17 cellular contexts compared by ENCODE assay signal in the genomic region with DNA sequence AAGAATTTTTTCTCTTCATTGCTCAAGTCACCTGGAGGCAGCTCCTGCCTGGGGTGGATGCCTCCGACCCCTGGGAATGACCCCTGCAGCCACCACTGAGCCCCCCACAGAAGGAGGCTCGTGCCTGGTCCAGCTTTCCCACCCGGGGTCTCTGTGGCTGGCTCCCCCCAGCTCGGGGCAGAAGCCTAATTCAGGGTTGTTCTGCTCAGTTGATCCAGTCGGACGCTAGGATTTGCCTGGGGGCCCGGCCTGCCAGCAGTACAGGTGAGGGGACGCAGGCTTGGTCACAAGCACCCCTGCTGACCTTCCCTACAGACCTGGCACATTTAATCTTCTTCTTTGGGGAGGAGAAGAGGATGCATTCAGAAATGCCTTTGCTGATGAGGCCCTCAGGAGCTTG. TPM values are rescaled to one million over a fixed set of nuclear protein-coding genes. Genes with fewer than 3 reads are reported as not detected.
DNase-seq lines count a peak whose midpoint lies in the region; FAIRE-seq and TF ChIP-seq lines count a peak whose summit lies in the region.
"Had no signal": no experiment of that assay in that cellular context is flagged by ENCODE, and none has a peak within 500 bp of the region (broad histone marks: within the 10 kb centered on the region; RNA-seq: fewer than 3 reads in every experiment).

No MANE protein-coding gene starts in this region.

- no peak overlapping the region for H3K4ac ChIP-seq in trophoblast cell (ENCODE audit: low read depth, low read length)

- H3K14ac ChIP-seq in trophoblast cell (ENCODE audit: low read length): no peak overlapping the region

- H2BK120ac ChIP-seq in trophoblast cell (ENCODE audit: insufficient read depth, low read length, poor library complexity): peak overlapping the region; percentile 73

- peaks cover 7% of the 10 kb centered on the region for H3K27me3 Mint-ChIP-seq in T-helper 2 cell treated with Interferon-gamma antibody and Interleukin-4, amounts not matched to agents 5 μg/mL and 100 μg/mL, for 36 hours (ENCODE audit: low read depth)

- no peak overlapping the region for H3K4me3 Mint-ChIP-seq in T-helper 2 cell treated with Interferon-gamma antibody and Interleukin-4, amounts not matched to agents 5 μg/mL and 100 μg/mL, for 36 hours
- H3K4me3 Mint-ChIP-seq: CD8-positive, alpha-beta T cell; GM23338; H9 had no signal

- BruUV-seq in mammary epithelial cell (replicated peaks; lab: Mats Ljungman, UMichigan): no TSS peak

- H3K79me1 ChIP-seq in trophoblast cell (ENCODE audit: low read length): no peaks in the 10 kb centered on the region

- no peak overlapping the region for H3K27ac Mint-ChIP-seq in T-helper 2 cell treated with Interferon-gamma antibody and Interleukin-4, amounts not matched to agents 5 μg/mL and 100 μg/mL, for 36 hours
- H3K27ac Mint-ChIP-seq: CD14-positive monocyte; CD8-positive, alpha-beta T cell; GM23338; H9 had no signal

- no peaks in the 10 kb centered on the region for H3K4me1 Mint-ChIP-seq in T-helper 2 cell treated with Interferon-gamma antibody and Interleukin-4, amounts not matched to agents 5 μg/mL and 100 μg/mL, for 36 hours (ENCODE audit: low read depth)
- H3K4me1 Mint-ChIP-seq: CD14-positive monocyte had no signal

- H4K20me1 ChIP-seq in mammary epithelial cell (ENCODE audit: insufficient read depth, low read length) (no peaks in the 10 kb centered on the region), keratinocyte (ENCODE audit: control insufficient read depth, extremely low read depth, insufficient read depth, low read length) (no peaks in the 10 kb centered on the region)

- dilution Hi-C loops in mammary epithelial cell (cut with HindIII; ENCODE audit: low sequenced_read_pairs): no loop called here
- dilution Hi-C loops in keratinocyte (cut with MboI; ENCODE audit: extremely low pct_ligation_motif_present, low sequenced_read_pairs): no loop called here

- 95% methylated on average over 6 of the region's 8 CpGs for WGBS in mammary epithelial cell (ENCODE audit: low coverage, missing lambda C conversion rate)
- WGBS in trophoblast cell (ENCODE audit: extremely low coverage, insufficient coverage, insufficient read length): no CpG with 5 or more reads among the region's 8 CpGs

- no peaks in the 10 kb centered on the region for H3K36me3 ChIP-seq in mammary epithelial cell (ENCODE audit: insufficient read depth, low read length)
- no peaks in the 10 kb centered on the region for H3K36me3 ChIP-seq in breast epithelium
- H3K36me3 ChIP-seq in keratinocyte (ENCODE audit: control insufficient read depth in 2 of 2, extremely low read depth in 1 of 2, insufficient read depth in 2 of 2, low read length in 2 of 2): no peaks in the 10 kb centered on the region
- no peaks in the 10 kb centered on the region for H3K36me3 ChIP-seq in trophoblast cell (ENCODE audit: control insufficient read depth in 1 of 2, insufficient read depth in 2 of 2, low read length in 2 of 2)

- no peak overlapping the region for H2BK5ac ChIP-seq in trophoblast cell (ENCODE audit: low read depth, low read length, poor library complexity)

- FAIRE-seq in keratinocyte (lab: Jason Lieb, UNC): no peak
- FAIRE-seq: D721Med, G401.6, GM12891 had no signal

- H3K9me3 Mint-ChIP-seq in T-helper 2 cell treated with Interferon-gamma antibody and Interleukin-4, amounts not matched to agents 5 μg/mL and 100 μg/mL, for 36 hours: no peaks in the 10 kb centered on the region
- H3K9me3 Mint-ChIP-seq: CD8-positive, alpha-beta T cell had no signal

- peak overlapping the region; percentile 20 for H3K4me2 ChIP-seq in mammary epithelial cell (ENCODE audit: insufficient read depth, low read depth, low read length)
- H3K4me2 ChIP-seq in keratinocyte (ENCODE audit: control insufficient read depth, extremely low read depth, insufficient read depth, low read depth, low read length): peak overlapping the region; percentile 11
- no peak overlapping the region for H3K4me2 ChIP-seq in trophoblast cell (ENCODE audit: low read length)
- H3K4me2 ChIP-seq: GM23338 had no signal

- H3K9me3 ChIP-seq in mammary epithelial cell (replicated peaks; ENCODE audit: insufficient read depth, low read length) (no peaks in the 10 kb centered on the region), breast epithelium (no peaks in the 10 kb centered on the region), keratinocyte (ENCODE audit: control insufficient read depth, low read depth, low read length) (no peaks in the 10 kb centered on the region), trophoblast cell (ENCODE audit: insufficient read depth, low read depth, low read length) (no peaks in the 10 kb centered on the region)

- in situ Hi-C loops in mammary epithelial cell (cut with MboI; ENCODE audit: low sequenced_read_pairs in 2 of 2): no loop called here

- H2AK5ac ChIP-seq in trophoblast cell (ENCODE audit: low read length): no peak overlapping the region

- no peak overlapping the region for H4K8ac ChIP-seq in trophoblast cell (ENCODE audit: low read depth, low read length)

- H3K23ac ChIP-seq in trophoblast cell (ENCODE audit: low read length): no peak overlapping the region

- no peak for TF ChIP-seq POLR2A in breast epithelium (IDR thresholded peaks at IDR 0.05)

- no peaks in the 10 kb centered on the region for H3K36me3 Mint-ChIP-seq in T-helper 2 cell treated with Interferon-gamma antibody and Interleukin-4, amounts not matched to agents 5 μg/mL and 100 μg/mL, for 36 hours (ENCODE audit: low read depth)
- H3K36me3 Mint-ChIP-seq: CD14-positive monocyte; CD8-positive, alpha-beta T cell had no signal

- H3K4me3 ChIP-seq in mammary epithelial cell (replicated peaks in 1 of 3; ENCODE audit: insufficient read depth in 1 of 3, low read depth in 2 of 3, low read length in 3 of 3) (no peak overlapping the region), breast epithelium (no peak overlapping the region), keratinocyte (ENCODE audit: control insufficient read depth in 2 of 3, extremely low read depth in 1 of 3, insufficient read depth in 2 of 3, low read depth in 1 of 3, low read length in 3 of 3) (no peak overlapping the region), trophoblast cell (ENCODE audit: low read depth, low read length) (no peak overlapping the region)
- H3K4me3 ChIP-seq: GM23338 had no signal

- CTCF ChIA-PET in mammary epithelial cell (lab: Charles Lee; ENCODE audit: low non-redundant PET): no interaction called here

- H3K79me2 ChIP-seq in mammary epithelial cell (ENCODE audit: insufficient read depth, low read length): no peaks in the 10 kb centered on the region
- no peaks in the 10 kb centered on the region for H3K79me2 ChIP-seq in keratinocyte (ENCODE audit: control insufficient read depth, insufficient read depth, low read length)
- no peaks in the 10 kb centered on the region for H3K79me2 ChIP-seq in trophoblast cell (ENCODE audit: control insufficient read depth, insufficient read depth, low read length, poor library complexity)

- H4K12ac ChIP-seq in trophoblast cell (ENCODE audit: low read depth, low read length): no peak overlapping the region

- H3K27ac ChIP-seq in mammary epithelial cell (ENCODE audit: insufficient read depth, low read depth, low read length): no peak overlapping the region
- no peak overlapping the region for H3K27ac ChIP-seq in breast epithelium
- H3K27ac ChIP-seq in VCaP: peak overlapping the region; percentile 61
- H3K27ac ChIP-seq in keratinocyte (ENCODE audit: control insufficient read depth, insufficient read depth, low read length): no peak overlapping the region
- no peak overlapping the region for H3K27ac ChIP-seq in trophoblast cell (ENCODE audit: low read depth, low read length)
- H3K27ac ChIP-seq: 22Rv1 had no signal

- H3K9ac ChIP-seq in mammary epithelial cell (ENCODE audit: insufficient read depth, low read length): no peak overlapping the region
- H3K9ac ChIP-seq in keratinocyte (ENCODE audit: control insufficient read depth, extremely low read depth, insufficient read depth, low read length): no peak overlapping the region
- no peak overlapping the region for H3K9ac ChIP-seq in trophoblast cell (ENCODE audit: low read length)

- DNase-seq in mammary epithelial cell (no peak), breast epithelium (ENCODE audit: low spot score in 2 of 2) (no peak), keratinocyte (ENCODE audit: low read depth, low spot score) (no peak), trophoblast cell (no peak), NCI-H82 treated with DMSO at 0.1 percent for 48 hours (lab: John Stamatoyannopoulos, UW; ENCODE audit: unreplicated experiment) (no peak), mucosa of gallbladder (ENCODE audit: low spot score) (no peak)
- no peak for DNase-seq in T-helper 2 cell treated with Interferon-gamma antibody and Interleukin-4, amounts not matched to agents 5 μg/mL and 100 μg/mL, for 36 hours (ENCODE audit: low spot score)
- DNase-seq: CD8-positive, alpha-beta T cell; EL; H9 had no signal

- H3K27me3 ChIP-seq in mammary epithelial cell (ENCODE audit: insufficient read depth, low read length) (no peaks in the 10 kb centered on the region), breast epithelium (no peaks in the 10 kb centered on the region), keratinocyte (ENCODE audit: control insufficient read depth, extremely low read depth, insufficient read depth, low read length) (peaks cover 3% of the 10 kb centered on the region), trophoblast cell (ENCODE audit: insufficient read depth, low read length) (no peaks in the 10 kb centered on the region)

- H3K4me1 ChIP-seq in mammary epithelial cell (ENCODE audit: insufficient read depth, low read length): peaks cover 14% of the 10 kb centered on the region
- no peaks in the 10 kb centered on the region for H3K4me1 ChIP-seq in breast epithelium
- peaks cover 18% of the 10 kb centered on the region for H3K4me1 ChIP-seq in keratinocyte (ENCODE audit: control insufficient read depth, extremely low read depth, insufficient read depth, low read length)
- peaks cover 7 to 12% of the 10 kb centered on the region in 2 experiments for H3K4me1 ChIP-seq in trophoblast cell (ENCODE audit: control insufficient read depth in 1 of 2, insufficient read depth in 2 of 2, low read length in 2 of 2)

- H3K9me1 ChIP-seq in keratinocyte (ENCODE audit: control insufficient read depth, extremely low read depth, insufficient read depth, low read length): no peaks in the 10 kb centered on the region

- no peak overlapping the region for H2BK12ac ChIP-seq in trophoblast cell (ENCODE audit: low read length)

- H2AFZ ChIP-seq in mammary epithelial cell (ENCODE audit: low read depth, low read length) (peak overlapping the region; percentile 72), keratinocyte (ENCODE audit: control insufficient read depth, low read length) (no peak overlapping the region), trophoblast cell (ENCODE audit: insufficient read depth, low read length, poor library complexity) (no peak overlapping the region)
- H2AFZ ChIP-seq: GM23338 had no signal

- H3K18ac ChIP-seq in trophoblast cell (ENCODE audit: low read length): no peak overlapping the region

- TF ChIP-seq CTCF in mammary epithelial cell (conservative IDR thresholded peaks at IDR 0.05 in 1 of 2, IDR thresholded peaks at IDR 0.05 in 1 of 2; ENCODE audit: extremely low read depth in 1 of 2, insufficient read depth in 1 of 2, low read depth in 1 of 2, low read length in 2 of 2) (no peak), breast epithelium (IDR thresholded peaks at IDR 0.05) (no peak), VCaP (conservative IDR thresholded peaks at IDR 0.05) (no peak), keratinocyte (optimal IDR thresholded peaks at IDR 0.05 in 1 of 3, IDR thresholded peaks at IDR 0.05 in 1 of 3, conservative IDR thresholded peaks at IDR 0.05 in 1 of 3; ENCODE audit: extremely low read depth in 1 of 3, insufficient read depth in 2 of 3, low read length in 3 of 3) (no peak)

- H4K91ac ChIP-seq in trophoblast cell (ENCODE audit: low read depth, low read length): no peak overlapping the region

- intact Hi-C loops in mammary epithelial cell (cut with micrococcal nuclease): no loop called here
- intact Hi-C loops in breast epithelium (cut with DNase I; ENCODE audit: low total_unique reads): no loop called here

RNA-seq across cellular contexts. Expression of gene POFUT2, which starts 53.6 kb away (rescaled TPM):
- total RNA-seq in mammary epithelial cell: 10 to 100 TPM; 19.3 to 25.0 TPM
- polyA plus RNA-seq in mammary epithelial cell: 14.1 TPM
- 9.7 TPM for polyA minus RNA-seq in mammary epithelial cell
- 10 to 100 TPM; 20.0 to 22.9 (median 22.1) TPM for total RNA-seq in breast epithelium
- polyA plus RNA-seq in keratinocyte: 8.8 to 18.7 TPM (median 9.6 TPM) in 3 replicates
- 18.2 TPM for polyA plus RNA-seq in keratinocyte (2011; ENCODE audit: low read depth)
- polyA plus RNA-seq in keratinocyte (2011; cell fraction: cytosol; rRNA removed): 5.5 and 7.4 TPM in 2 replicates
- 43.9 and 45.4 TPM in 2 replicates for polyA plus RNA-seq in keratinocyte (2011; cell fraction: nucleus; rRNA removed)
- polyA plus RNA-seq in keratinocyte (2012; ENCODE audit: low replicate concordance): 10.7 and 16.1 TPM in 2 replicates
- 6.3 to 13.2 TPM (median 6.7 TPM) in 3 replicates for polyA minus RNA-seq in keratinocyte
- polyA minus RNA-seq in keratinocyte (2011; cell fraction: cytosol; rRNA and poly(A)+ RNA removed): 4.4 TPM
- polyA minus RNA-seq in keratinocyte (2011; cell fraction: nucleus; rRNA and poly(A)+ RNA removed): 12.2 and 14.1 TPM in 2 replicates
- 33.1 and 33.8 TPM in 2 replicates for polyA plus RNA-seq in trophoblast cell (2013)
- 42.7 TPM for total RNA-seq in mucosa of gallbladder
